In genomic region chr17:81514735-81515529, GRCh38 we compare ENCODE assay signal across 8 cellular contexts. TPM values are rescaled to one million over a fixed set of nuclear protein-coding genes. Genes with fewer than 3 reads are reported as not detected.
DNase-seq lines count a peak whose midpoint lies in the region; ATAC-seq and TF ChIP-seq lines count a peak whose summit lies in the region.

No MANE protein-coding gene starts in this region.

- H3K79me2 ChIP-seq in OCI-LY3 (ENCODE audit: low read length), result peaks cover 51% of the 10 kb centered on the region

- peaks cover 24% of the 10 kb centered on the region for H4K20me1 ChIP-seq in OCI-LY3 (ENCODE audit: insufficient read depth, low read length)

- H2AFZ ChIP-seq in OCI-LY3 (ENCODE audit: low read depth, low read length), result no peak overlapping the region

- POLR2A ChIA-PET in GM10248 (lab: Yijun Ruan, JAX), result interaction anchor here (0.5 kb wide), 1 partner anchor 8 kb away, joined by 5 read pairs; no protein-coding TSS in a partner anchor

- H3K9me3 ChIP-seq in OCI-LY3 (ENCODE audit: insufficient read depth, low read length) (no peaks in the 10 kb centered on the region), esophagus squamous epithelium (no peaks in the 10 kb centered on the region), muscle layer of colon (ENCODE audit: low read length) (no peaks in the 10 kb centered on the region), stomach (no peaks in the 10 kb centered on the region)

- TF ChIP-seq EP300 in stomach (IDR thresholded peaks at IDR 0.05), result no peak

- H3K4me1 ChIP-seq in OCI-LY3 (ENCODE audit: low read length) (peaks cover 54% of the 10 kb centered on the region), esophagus squamous epithelium (peaks cover 44 to 85% (median 45%) of the 10 kb centered on the region in 3 donors), muscle layer of colon (ENCODE audit: insufficient read depth, low read length) (peaks cover 28% of the 10 kb centered on the region), stomach (peaks cover 41 to 78% (median 61%) of the 10 kb centered on the region in 4 donors)

- H3K36me3 ChIP-seq in OCI-LY3 (replicated peaks; ENCODE audit: low read depth, low read length), result peaks cover 32% of the 10 kb centered on the region
- H3K36me3 ChIP-seq in esophagus squamous epithelium, result peaks cover 14 to 25% (median 22%) of the 10 kb centered on the region in 3 donors
- peaks cover 23% of the 10 kb centered on the region for H3K36me3 ChIP-seq in muscle layer of colon (ENCODE audit: insufficient read depth, low read length)
- H3K36me3 ChIP-seq in stomach, result peaks cover 19 to 24% (median 20%) of the 10 kb centered on the region in 4 donors

- peak overlapping the region; percentile 99 for H3K9ac ChIP-seq in OCI-LY3 (ENCODE audit: low read length)
- peak overlapping the region; percentile 92 for H3K9ac ChIP-seq in muscle layer of colon (ENCODE audit: low read length)

- ATAC-seq in HG03135 (IDR thresholded peaks at IDR 0.05; ENCODE audit: unreplicated experiment), result peak; percentile 23

- TF ChIP-seq POLR2A in esophagus squamous epithelium (IDR thresholded peaks at IDR 0.05), result peak in 3 of 4 donors; percentile 51 to 79 (median 54)
- no peak for TF ChIP-seq POLR2A in stomach (IDR thresholded peaks at IDR 0.05)

- peak overlapping the region; percentile 85 for H3K4me2 ChIP-seq in OCI-LY3 (ENCODE audit: low read length)

- H3K27ac ChIP-seq in OCI-LY3 (ENCODE audit: low read length), result peak overlapping the region; percentile 95
- H3K27ac ChIP-seq in esophagus squamous epithelium, result peak overlapping the region; percentile 99 to 100 (median 100)
- H3K27ac ChIP-seq in muscle layer of colon (ENCODE audit: low read depth, low read length), result peak overlapping the region; percentile 98
- peak overlapping the region; percentile 100 for H3K27ac ChIP-seq in stomach

- CTCF ChIA-PET in GM10248 (lab: Yijun Ruan, JAX), result interaction anchor here (1.2 to 1.4 kb wide), 2 partner anchors 30 to 86 kb away, joined by 4 to 5 read pairs; no protein-coding TSS in a partner anchor

- intact Hi-C loops in esophagus squamous epithelium (cut with DNase I), result loop anchor here (5.0 kb wide), 1 partner anchor 118 kb away; the partner anchor contains the start of gene BAHCC1
- intact Hi-C loops in stomach (cut with DNase I; ENCODE audit: low total_unique reads), result no loop called here

- 0 to 3% methylated on average over 5 to 6 of the region's 82 CpGs for WGBS in esophagus squamous epithelium, 2 donors
- 0 to 1% (median 1%) methylated on average over 31 to 82 of the region's 82 CpGs for WGBS in stomach, 5 donors

- TF ChIP-seq CTCF in GM10248 (IDR thresholded peaks at IDR 0.05; ENCODE audit: control extremely low read depth, extremely low read depth, low read depth, missing control alignments) (no peak), OCI-LY3 (IDR thresholded peaks at IDR 0.05; ENCODE audit: low read depth, low read length) (no peak), esophagus squamous epithelium (IDR thresholded peaks at IDR 0.05) (no peak), stomach (IDR thresholded peaks at IDR 0.05) (no peak)

- H3K27me3 ChIP-seq in OCI-LY3 (ENCODE audit: low read depth, low read length), result no peaks in the 10 kb centered on the region
- no peaks in the 10 kb centered on the region for H3K27me3 ChIP-seq in esophagus squamous epithelium
- H3K27me3 ChIP-seq in muscle layer of colon (ENCODE audit: control insufficient read depth in 1 of 2, insufficient read depth in 2 of 2, low read length in 2 of 2), result no peaks in the 10 kb centered on the region
- no peaks in the 10 kb centered on the region for H3K27me3 ChIP-seq in stomach

- H3K4me3 ChIP-seq in OCI-LY3 (ENCODE audit: low read length) (peak overlapping the region; percentile 83), esophagus squamous epithelium (peak overlapping the region; percentile 91 to 99 (median 97)), muscle layer of colon (ENCODE audit: low read depth in 1 of 2, low read length in 2 of 2) (peak overlapping the region; percentile 91 to 99), stomach (peak overlapping the region; percentile 79 to 97 (median 89))

- DNase-seq in GM10248 (ENCODE audit: extremely low spot score), result peak; percentile 83
- DNase-seq in activated T-cell treated with anti-CD3 and anti-CD28 coated beads, Interleukin-2, amount 50 U/mL, for 48 hours, result peak; percentile 77 to 83
- DNase-seq in esophagus squamous epithelium (lab: John Stamatoyannopoulos, UW), result no peak
- peak; percentile 87 for DNase-seq in stomach
- DNase-seq in HuH-7.5 (ENCODE audit: low spot score), result no peak

RNA-seq across cellular contexts. Expression of gene ACTG1, which starts 2.3 kb away (rescaled TPM):
- total RNA-seq in esophagus squamous epithelium, result 1,000 to 10,000 TPM; 3,349 to 6,664 (median 4,433) TPM
- 1,000 to 10,000 TPM in 4 of 5 donors, 100 to 1,000 TPM in 1; 978 to 2,952 (median 1,777) TPM for total RNA-seq in stomach
- polyA plus RNA-seq in stomach, result 1,000 to 10,000 TPM; 1,866 to 2,457 (median 2,070) TPM

RNA-seq across cellular contexts. Expression of gene FSCN2, which starts 13.2 kb away (rescaled TPM):
- total RNA-seq in esophagus squamous epithelium (1 to 10 TPM in 3 of 4 donors, not detected in 1; 1.1 to 2.3 (median 1.8) TPM), stomach (10 to 100 TPM in 1 of 5 donors, 1 to 10 TPM in 3, not detected in 1; 2.8 to 21.7 (median 6.2) TPM)
- polyA plus RNA-seq in stomach, result 1 to 10 TPM in 2 of 3 donors, under 1 TPM in 1; 0.90 to 2.7 (median 2.1) TPM

RNA-seq across cellular contexts. Expression of gene FAAP100, which starts 37.2 kb away (rescaled TPM):
- total RNA-seq in esophagus squamous epithelium (10 to 100 TPM; 17.3 to 32.2 (median 26.1) TPM), stomach (100 to 1,000 TPM in 1 of 5 donors, 10 to 100 TPM in 4; 11.9 to 130 (median 51.8) TPM)
- 10 to 100 TPM; 12.2 to 17.1 (median 17.0) TPM for polyA plus RNA-seq in stomach

Comparison
In these comparisons a context has a peak if more than half of its experiments do, and no peak if none do; other contexts are left out.
1. DNase-seq: peak in GM10248 (single experiment), activated T-cell treated with anti-CD3 and anti-CD28 coated beads, Interleukin-2, amount 50 U/mL, for 48 hours (2 of 2) and stomach (single experiment); none in esophagus squamous epithelium (single experiment) and HuH-7.5 (single experiment).
2. POLR2A ChIP-seq: peak in esophagus squamous epithelium (3 of 4); none in stomach (0 of 4).
3. Peak in every context shown above with its lines, with median percentiles within 50 percentile points of each other: H3K27ac ChIP-seq and H3K4me3 ChIP-seq.